ENCODE assay signal across 1 cellular context in genomic region chr16:11632455-11632921, GRCh38.
TF ChIP-seq lines count a peak whose summit lies in the region.

No MANE protein-coding gene starts in this region.

TF ChIP-seq in HepG2, 621 proteins besides CTCF, POLR2A, EP300 and RAD21 (continued from another document):
- TF ChIP-seq ARID4A (CRISPR knock-in tag; IDR thresholded peaks at IDR 0.05; ENCODE audit: borderline replicate concordance) (peak; percentile 55; the same call in 1 of the 2 replicates), CENPX (CRISPR knock-in tag; IDR thresholded peaks at IDR 0.05) (no peak), KLF13 (CRISPR knock-in tag; IDR thresholded peaks at IDR 0.05) (no peak), ARID3A (IDR thresholded peaks at IDR 0.05; ENCODE audit: low read depth, low read length) (no peak), SIN3A (IDR thresholded peaks at IDR 0.05; ENCODE audit: borderline replicate concordance, low read depth, low read length) (peak; percentile 36; the same call in 1 of the 2 replicates), ATAD3A (CRISPR knock-in tag; IDR thresholded peaks at IDR 0.05) (no peak), KDM5B (CRISPR knock-in tag; IDR thresholded peaks at IDR 0.05; ENCODE audit: borderline replicate concordance) (peak; percentile 44; the same call in 1 of the 2 replicates), HNRNPLL (IDR thresholded peaks at IDR 0.05; ENCODE audit: low read depth, low read length, poor library complexity, severe bottlenecking) (peak; percentile 53), TFDP1 (CRISPR knock-in tag; IDR thresholded peaks at IDR 0.05; ENCODE audit: borderline replicate concordance) (0 out of 2 replicates have a peak, but pooled peaks have one; percentile 14), XBP1 (CRISPR knock-in tag; IDR thresholded peaks at IDR 0.05) (no peak), MTA1 (CRISPR knock-in tag; IDR thresholded peaks at IDR 0.05; ENCODE audit: borderline replicate concordance) (peak; percentile 40; the same call in 1 of the 2 replicates), NR1H2 (CRISPR knock-in tag; IDR thresholded peaks at IDR 0.05; ENCODE audit: borderline replicate concordance, low read depth) (no peak), MATR3 (CRISPR knock-in tag; IDR thresholded peaks at IDR 0.05) (0 out of 2 replicates have a peak, but pooled peaks have one; percentile 22), ZNF138 (CRISPR knock-in tag; IDR thresholded peaks at IDR 0.05; ENCODE audit: low read depth) (no peak), SP4 (CRISPR knock-in tag; IDR thresholded peaks at IDR 0.05) (0 out of 2 replicates have a peak, but pooled peaks have one; percentile 38), SRY (CRISPR knock-in tag; IDR thresholded peaks at IDR 0.05) (0 out of 2 replicates have a peak, but pooled peaks have one; percentile 46), ZNF263 (CRISPR knock-in tag; IDR thresholded peaks at IDR 0.05) (no peak), HNRNPK (IDR thresholded peaks at IDR 0.05; ENCODE audit: low read depth, low read length, poor library complexity, severe bottlenecking) (no peak), ZNF773 (CRISPR knock-in tag; IDR thresholded peaks at IDR 0.05; ENCODE audit: borderline replicate concordance) (peak; percentile 68; the same call in 1 of the 2 replicates), BRCA1 (CRISPR knock-in tag; IDR thresholded peaks at IDR 0.05) (no peak), ARID5B (CRISPR knock-in tag; IDR thresholded peaks at IDR 0.05) (peak; percentile 57; the same call in 1 of the 2 replicates), HHEX (CRISPR knock-in tag; IDR thresholded peaks at IDR 0.05) (no peak), HOXD1 (CRISPR knock-in tag; IDR thresholded peaks at IDR 0.05) (no peak), NCOA2 (CRISPR knock-in tag; IDR thresholded peaks at IDR 0.05) (peak; percentile 44; the same call in 1 of the 2 replicates), ZMYM4 (CRISPR knock-in tag; IDR thresholded peaks at IDR 0.05) (peak; percentile 45; the same call in 1 of the 2 replicates), SOX13 (IDR thresholded peaks at IDR 0.05) (no peak), SOX13 (CRISPR knock-in tag; conservative IDR thresholded peaks at IDR 0.05 in 1 of 2, IDR thresholded peaks at IDR 0.05 in 1 of 2) (peak in 1 of 2 experiments; percentile 28; a peak in 1 of 4 replicates), ZNF563 (CRISPR knock-in tag; IDR thresholded peaks at IDR 0.05) (0 out of 2 replicates have a peak, but pooled peaks have one; percentile 47), GABPB1 (CRISPR knock-in tag; IDR thresholded peaks at IDR 0.05) (peak; percentile 43; the same call in 1 of the 2 replicates), ZNF282 (IDR thresholded peaks at IDR 0.05; ENCODE audit: partially characterized antibody) (no peak), MTF2 (CRISPR knock-in tag; IDR thresholded peaks at IDR 0.05; ENCODE audit: borderline replicate concordance) (0 out of 2 replicates have a peak, but pooled peaks have one; percentile 74), NFKB2 (CRISPR knock-in tag; IDR thresholded peaks at IDR 0.05; ENCODE audit: borderline replicate concordance) (peak; percentile 29; the same call in 1 of the 2 replicates), ZNF607 (CRISPR knock-in tag; IDR thresholded peaks at IDR 0.05; ENCODE audit: borderline replicate concordance) (peak; percentile 78; the same call in 1 of the 2 replicates), RFX3 (CRISPR knock-in tag; IDR thresholded peaks at IDR 0.05) (no peak), ATF3 (CRISPR knock-in tag; IDR thresholded peaks at IDR 0.05) (no peak), CHCHD3 (CRISPR knock-in tag; IDR thresholded peaks at IDR 0.05) (no peak), FOXP4 (CRISPR knock-in tag; IDR thresholded peaks at IDR 0.05) (no peak), NFKBIZ (CRISPR knock-in tag; IDR thresholded peaks at IDR 0.05) (no peak), NR3C1 (CRISPR knock-in tag; IDR thresholded peaks at IDR 0.05) (no peak), ZNF574 (CRISPR knock-in tag; IDR thresholded peaks at IDR 0.05) (no peak), ZNF337 (CRISPR knock-in tag; IDR thresholded peaks at IDR 0.05; ENCODE audit: borderline replicate concordance, low read depth) (no peak)
